1 cellular context compared by ENCODE assay signal in the genomic region with DNA sequence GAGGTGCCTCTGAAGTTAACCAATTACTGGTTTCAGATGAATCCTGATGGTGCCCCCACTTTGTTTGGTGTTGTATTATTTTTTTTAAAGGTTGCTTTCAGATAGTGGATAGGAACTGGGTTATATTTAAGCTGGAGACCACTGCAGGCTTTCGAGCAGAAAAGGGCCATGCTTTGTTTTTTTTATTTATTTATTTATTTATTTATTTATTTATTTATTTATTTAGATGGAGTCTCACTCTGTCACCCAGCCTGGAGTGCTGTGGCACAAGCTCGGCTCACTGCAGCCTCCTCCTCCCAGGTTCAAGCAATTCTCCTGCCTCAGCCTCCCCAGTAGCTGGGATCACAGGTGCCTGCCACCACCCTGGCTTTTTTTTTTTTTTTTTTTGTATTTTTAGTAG.
TF ChIP-seq lines count a peak whose summit lies in the region.

No MANE protein-coding gene starts in this region.

TF ChIP-seq in HEK293, 187 proteins besides CTCF, POLR2A, EP300 and RAD21 (continued from another document):
- TF ChIP-seq ZBTB8A (tag by site-specific recombination; IDR thresholded peaks at IDR 0.05) (peak; percentile 51; the same call in 1 of the 2 replicates), ZNF202 (tag by site-specific recombination; IDR thresholded peaks at IDR 0.05; ENCODE audit: borderline replicate concordance) (peak; percentile 80; the same call in 1 of the 2 replicates), ZNF623 (tag by site-specific recombination; IDR thresholded peaks at IDR 0.05) (peak; percentile 53), ZNF433 (tag by site-specific recombination; IDR thresholded peaks at IDR 0.05; ENCODE audit: low read depth) (0 out of 2 replicates have a peak, but pooled peaks have one; percentile 18), ZNF629 (tag by site-specific recombination; IDR thresholded peaks at IDR 0.05) (0 out of 2 replicates have a peak, but pooled peaks have one; percentile 25), REST (tag by site-specific recombination; IDR thresholded peaks at IDR 0.05) (peak; percentile 61), ZNF560 (tag by site-specific recombination; IDR thresholded peaks at IDR 0.05; ENCODE audit: borderline replicate concordance) (0 out of 2 replicates have a peak, but pooled peaks have one; percentile 16)
